1 cellular context compared by ENCODE assay signal in the genomic region with DNA sequence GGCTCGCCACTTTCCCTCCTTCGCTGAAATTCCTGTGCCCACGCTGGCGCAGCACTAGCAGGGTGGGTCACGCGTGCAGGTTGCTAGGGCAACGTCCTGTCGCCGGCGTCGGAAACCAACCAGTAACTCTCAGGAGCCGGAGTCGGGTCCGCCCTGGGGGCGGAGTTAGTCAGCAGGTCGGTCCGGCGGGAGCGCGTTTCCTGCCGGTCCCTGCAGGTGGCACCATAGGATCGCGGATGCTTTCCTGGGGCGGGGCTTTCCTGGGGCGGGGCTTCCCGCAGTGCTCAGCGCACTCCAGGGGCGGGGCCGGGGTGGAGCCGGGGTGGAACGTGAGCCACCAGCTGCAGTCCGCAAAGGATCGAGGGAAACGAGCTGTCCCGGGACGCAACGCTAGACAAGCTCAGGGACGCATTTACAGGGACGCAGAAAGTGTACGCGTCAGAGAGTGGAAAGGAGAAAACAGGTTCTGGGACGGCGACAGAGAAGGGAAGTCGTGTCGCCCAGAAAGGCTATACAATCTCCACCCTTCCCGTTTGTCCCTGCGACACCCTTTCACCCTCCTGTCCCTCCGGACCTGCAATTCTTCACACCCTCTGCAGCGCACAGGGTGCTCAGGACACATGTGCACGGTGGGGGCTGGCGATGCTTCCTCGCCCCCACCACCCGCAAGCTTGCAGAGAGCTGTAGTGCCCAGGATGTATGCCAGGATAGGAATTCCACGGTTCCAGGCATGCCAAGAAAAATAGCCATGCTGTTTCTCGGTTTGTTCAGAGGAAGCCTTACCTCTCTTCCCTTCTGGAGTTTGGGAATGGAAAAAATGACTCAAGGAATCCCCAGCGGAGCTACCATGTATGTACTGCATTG.
A peak's percentile ranks its signal among the peaks of the same experiment; 100 is the strongest.
TF ChIP-seq lines count a peak whose summit lies in the region.

No MANE protein-coding gene starts in this region.

TF ChIP-seq in HepG2, 621 proteins besides CTCF, POLR2A, EP300 and RAD21 (continued from another document and continues in another):
- TF ChIP-seq TCF7 (IDR thresholded peaks at IDR 0.05; ENCODE audit: low read depth) = no peak
- no peak for TF ChIP-seq CBX5 (CRISPR knock-in tag; IDR thresholded peaks at IDR 0.05; ENCODE audit: borderline replicate concordance)
- no peak for TF ChIP-seq ZNF382 (CRISPR knock-in tag; IDR thresholded peaks at IDR 0.05; ENCODE audit: borderline replicate concordance)
- TF ChIP-seq JUNB (CRISPR knock-in tag; IDR thresholded peaks at IDR 0.05; ENCODE audit: borderline replicate concordance) = peak; percentile 57; the same call in 1 of the 2 replicates
- peak; percentile 4; the same call in 1 of the 2 replicates for TF ChIP-seq ZNF770 (CRISPR knock-in tag; IDR thresholded peaks at IDR 0.05)
- TF ChIP-seq EEA1 (CRISPR knock-in tag; IDR thresholded peaks at IDR 0.05; ENCODE audit: borderline replicate concordance) = no peak
- TF ChIP-seq POLR2G (IDR thresholded peaks at IDR 0.05; ENCODE audit: low read depth, low read length) = no peak
- 0 out of 2 replicates have a peak, but pooled peaks have one; percentile 59 for TF ChIP-seq ZNF572 (CRISPR knock-in tag; IDR thresholded peaks at IDR 0.05)
- no peak for TF ChIP-seq SP1 (IDR thresholded peaks at IDR 0.05)
- TF ChIP-seq SP1 (CRISPR knock-in tag; IDR thresholded peaks at IDR 0.05) = peak; percentile 91
- TF ChIP-seq ZNF747 (CRISPR knock-in tag; IDR thresholded peaks at IDR 0.05; ENCODE audit: borderline replicate concordance) = 0 out of 2 replicates have a peak, but pooled peaks have one; percentile 37
- no peak for TF ChIP-seq FOXA1 (IDR thresholded peaks at IDR 0.05)
- TF ChIP-seq FOXA1 (CRISPR knock-in tag; IDR thresholded peaks at IDR 0.05) = peak; percentile 33
- no peak for TF ChIP-seq ZBTB37 (CRISPR knock-in tag; IDR thresholded peaks at IDR 0.05)
- TF ChIP-seq PCBP2 (optimal IDR thresholded peaks at IDR 0.05; ENCODE audit: low read depth, low read length, poor library complexity, severe bottlenecking) = no peak
- TF ChIP-seq, protein P1, sequence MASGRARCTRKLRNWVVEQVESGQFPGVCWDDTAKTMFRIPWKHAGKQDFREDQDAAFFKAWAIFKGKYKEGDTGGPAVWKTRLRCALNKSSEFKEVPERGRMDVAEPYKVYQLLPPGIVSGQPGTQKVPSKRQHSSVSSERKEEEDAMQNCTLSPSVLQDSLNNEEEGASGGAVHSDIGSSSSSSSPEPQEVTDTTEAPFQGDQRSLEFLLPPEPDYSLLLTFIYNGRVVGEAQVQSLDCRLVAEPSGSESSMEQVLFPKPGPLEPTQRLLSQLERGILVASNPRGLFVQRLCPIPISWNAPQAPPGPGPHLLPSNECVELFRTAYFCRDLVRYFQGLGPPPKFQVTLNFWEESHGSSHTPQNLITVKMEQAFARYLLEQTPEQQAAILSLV (CRISPR knock-in tag; IDR thresholded peaks at IDR 0.05; ENCODE audit: borderline replicate concordance) = no peak
- peak; percentile 72; the same call in 1 of the 2 replicates for TF ChIP-seq ZBTB26 (CRISPR knock-in tag; IDR thresholded peaks at IDR 0.05; ENCODE audit: borderline replicate concordance)
- no peak for TF ChIP-seq MLX (CRISPR knock-in tag; IDR thresholded peaks at IDR 0.05)
- TF ChIP-seq GABPA (IDR thresholded peaks at IDR 0.05; ENCODE audit: low read depth, low read length) = no peak
- no peak for TF ChIP-seq GABPA (CRISPR knock-in tag; IDR thresholded peaks at IDR 0.05; ENCODE audit: low read depth)
- TF ChIP-seq, protein P2, sequence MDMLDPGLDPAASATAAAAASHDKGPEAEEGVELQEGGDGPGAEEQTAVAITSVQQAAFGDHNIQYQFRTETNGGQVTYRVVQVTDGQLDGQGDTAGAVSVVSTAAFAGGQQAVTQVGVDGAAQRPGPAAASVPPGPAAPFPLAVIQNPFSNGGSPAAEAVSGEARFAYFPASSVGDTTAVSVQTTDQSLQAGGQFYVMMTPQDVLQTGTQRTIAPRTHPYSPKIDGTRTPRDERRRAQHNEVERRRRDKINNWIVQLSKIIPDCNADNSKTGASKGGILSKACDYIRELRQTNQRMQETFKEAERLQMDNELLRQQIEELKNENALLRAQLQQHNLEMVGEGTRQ (IDR thresholded peaks at IDR 0.05; ENCODE audit: low read depth, low read length) = peak; percentile 34; the same call in 1 of the 2 replicates
- TF ChIP-seq, protein P2 (CRISPR knock-in tag; IDR thresholded peaks at IDR 0.05; ENCODE audit: borderline replicate concordance) = no peak
- no peak for TF ChIP-seq ZNF879 (CRISPR knock-in tag; IDR thresholded peaks at IDR 0.05)
- peak; percentile 82 for TF ChIP-seq SALL2 (CRISPR knock-in tag; IDR thresholded peaks at IDR 0.05)
- peak; percentile 35; the same call in 1 of the 2 replicates for TF ChIP-seq REPIN1 (CRISPR knock-in tag; IDR thresholded peaks at IDR 0.05; ENCODE audit: borderline replicate concordance, low read depth)
- TF ChIP-seq DZIP1 (CRISPR knock-in tag; IDR thresholded peaks at IDR 0.05) = no peak
- peak; percentile 71 for TF ChIP-seq GABPB1 (CRISPR knock-in tag; IDR thresholded peaks at IDR 0.05)
- TF ChIP-seq ZNF75D (CRISPR knock-in tag; IDR thresholded peaks at IDR 0.05; ENCODE audit: borderline replicate concordance) = no peak
- 0 out of 2 replicates have a peak, but pooled peaks have one; percentile 16 for TF ChIP-seq HCFC1 (IDR thresholded peaks at IDR 0.05; ENCODE audit: low read depth, low read length)
- no peak for TF ChIP-seq SMAD1 (CRISPR knock-in tag; IDR thresholded peaks at IDR 0.05; ENCODE audit: borderline replicate concordance, low read depth)
- TF ChIP-seq ZNF136 (CRISPR knock-in tag; IDR thresholded peaks at IDR 0.05; ENCODE audit: low read depth) = 0 out of 2 replicates have a peak, but pooled peaks have one; percentile 70
- TF ChIP-seq ZNF557 (CRISPR knock-in tag; IDR thresholded peaks at IDR 0.05) = peak; percentile 46; the same call in 1 of the 2 replicates
- peak; percentile 48 for TF ChIP-seq CBX1 (IDR thresholded peaks at IDR 0.05; ENCODE audit: low read depth)
- TF ChIP-seq NFE2L2 (IDR thresholded peaks at IDR 0.05; ENCODE audit: low read length) = peak; percentile 30; the same call in 1 of the 2 replicates
- TF ChIP-seq, protein P3, sequence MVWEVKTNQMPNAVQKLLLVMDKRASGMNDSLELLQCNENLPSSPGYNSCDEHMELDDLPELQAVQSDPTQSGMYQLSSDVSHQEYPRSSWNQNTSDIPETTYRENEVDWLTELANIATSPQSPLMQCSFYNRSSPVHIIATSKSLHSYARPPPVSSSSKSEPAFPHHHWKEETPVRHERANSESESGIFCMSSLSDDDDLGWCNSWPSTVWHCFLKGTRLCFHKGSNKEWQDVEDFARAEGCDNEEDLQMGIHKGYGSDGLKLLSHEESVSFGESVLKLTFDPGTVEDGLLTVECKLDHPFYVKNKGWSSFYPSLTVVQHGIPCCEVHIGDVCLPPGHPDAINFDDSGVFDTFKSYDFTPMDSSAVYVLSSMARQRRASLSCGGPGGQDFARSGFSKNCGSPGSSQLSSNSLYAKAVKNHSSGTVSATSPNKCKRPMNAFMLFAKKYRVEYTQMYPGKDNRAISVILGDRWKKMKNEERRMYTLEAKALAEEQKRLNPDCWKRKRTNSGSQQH (CRISPR knock-in tag; IDR thresholded peaks at IDR 0.05; ENCODE audit: low read depth) = no peak
- TF ChIP-seq, protein P4, sequence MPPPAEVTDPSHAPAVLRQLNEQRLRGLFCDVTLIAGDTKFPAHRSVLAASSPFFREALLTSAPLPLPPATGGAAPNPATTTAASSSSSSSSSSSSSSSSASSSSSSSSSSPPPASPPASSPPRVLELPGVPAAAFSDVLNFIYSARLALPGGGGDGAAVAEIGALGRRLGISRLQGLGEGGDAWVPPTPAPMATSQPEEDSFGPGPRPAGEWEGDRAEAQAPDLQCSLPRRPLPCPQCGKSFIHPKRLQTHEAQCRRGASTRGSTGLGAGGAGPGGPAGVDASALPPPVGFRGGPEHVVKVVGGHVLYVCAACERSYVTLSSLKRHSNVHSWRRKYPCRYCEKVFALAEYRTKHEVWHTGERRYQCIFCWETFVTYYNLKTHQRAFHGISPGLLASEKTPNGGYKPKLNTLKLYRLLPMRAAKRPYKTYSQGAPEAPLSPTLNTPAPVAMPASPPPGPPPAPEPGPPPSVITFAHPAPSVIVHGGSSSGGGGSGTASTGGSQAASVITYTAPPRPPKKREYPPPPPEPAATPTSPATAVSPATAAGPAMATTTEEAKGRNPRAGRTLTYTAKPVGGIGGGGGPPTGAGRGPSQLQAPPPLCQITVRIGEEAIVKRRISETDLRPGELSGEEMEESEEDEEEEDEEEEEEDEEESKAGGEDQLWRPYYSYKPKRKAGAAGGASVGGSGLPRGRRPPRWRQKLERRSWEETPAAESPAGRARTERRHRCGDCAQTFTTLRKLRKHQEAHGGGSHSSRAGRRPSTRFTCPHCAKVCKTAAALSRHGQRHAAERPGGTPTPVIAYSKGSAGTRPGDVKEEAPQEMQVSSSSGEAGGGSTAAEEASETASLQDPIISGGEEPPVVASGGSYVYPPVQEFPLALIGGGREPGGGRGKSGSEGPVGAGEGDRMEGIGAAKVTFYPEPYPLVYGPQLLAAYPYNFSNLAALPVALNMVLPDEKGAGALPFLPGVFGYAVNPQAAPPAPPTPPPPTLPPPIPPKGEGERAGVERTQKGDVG (CRISPR knock-in tag; IDR thresholded peaks at IDR 0.05; ENCODE audit: borderline replicate concordance) = no peak
- TF ChIP-seq BRD4 (CRISPR knock-in tag; IDR thresholded peaks at IDR 0.05) = 0 out of 2 replicates have a peak, but pooled peaks have one; percentile 51
- no peak for TF ChIP-seq GPBP1L1 (CRISPR knock-in tag; IDR thresholded peaks at IDR 0.05)
